Comparison of ENCODE assay signal across 1 cellular context in the genomic region with DNA sequence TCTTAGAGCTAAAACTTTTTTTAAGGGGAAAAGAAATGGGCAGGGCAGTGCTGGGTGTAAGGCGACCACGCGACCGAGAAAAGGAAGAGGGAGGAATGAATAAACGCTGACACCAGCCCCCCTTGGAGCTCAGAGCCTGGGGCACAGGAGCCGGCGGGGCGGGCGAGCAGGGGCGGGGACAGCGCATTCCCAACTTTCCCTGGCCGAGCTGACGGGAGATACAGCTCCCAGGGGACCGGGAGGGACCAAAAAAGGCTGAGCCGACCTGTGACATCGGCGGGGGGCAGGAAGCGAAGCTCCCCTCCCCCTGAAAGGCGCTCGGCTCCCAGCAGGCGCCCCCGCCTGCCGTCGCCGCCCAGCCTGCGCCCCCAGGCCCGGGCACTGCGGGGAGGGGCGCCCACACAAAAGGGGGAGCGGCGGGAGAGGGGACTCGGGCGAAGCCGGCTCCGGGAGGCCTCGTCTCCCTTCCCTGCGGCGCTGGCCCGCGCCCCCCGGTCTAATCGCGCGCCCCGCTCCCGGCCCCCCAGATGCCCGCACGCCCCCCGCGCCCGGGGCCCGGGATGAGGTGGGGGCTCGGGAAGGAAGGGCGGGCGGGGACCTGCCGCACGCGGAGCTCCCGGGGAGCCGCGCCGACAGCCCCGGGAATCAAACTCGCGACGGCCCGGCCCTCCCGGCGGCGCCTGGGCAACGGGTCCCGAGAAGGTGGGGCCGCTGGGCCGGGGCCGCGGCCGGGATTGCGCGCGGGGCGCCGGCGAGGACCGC.
TF ChIP-seq lines count a peak whose summit lies in the region.

No MANE protein-coding gene starts in this region.

TF ChIP-seq in HEK293, 187 proteins besides CTCF, POLR2A, EP300 and RAD21 (continued from another document and continues in another):
- TF ChIP-seq KLF7 (tag by site-specific recombination; IDR thresholded peaks at IDR 0.05; ENCODE audit: borderline replicate concordance), result peak; percentile 83; the same call in 1 of the 2 replicates
- no peak for TF ChIP-seq BCL11A (tag by site-specific recombination; IDR thresholded peaks at IDR 0.05; ENCODE audit: low read depth)
- no peak for TF ChIP-seq ZNF501 (tag by site-specific recombination; IDR thresholded peaks at IDR 0.05)
- TF ChIP-seq EGR2 (tag by site-specific recombination; IDR thresholded peaks at IDR 0.05; ENCODE audit: low read depth), result peak; percentile 83
- TF ChIP-seq, protein P1, sequence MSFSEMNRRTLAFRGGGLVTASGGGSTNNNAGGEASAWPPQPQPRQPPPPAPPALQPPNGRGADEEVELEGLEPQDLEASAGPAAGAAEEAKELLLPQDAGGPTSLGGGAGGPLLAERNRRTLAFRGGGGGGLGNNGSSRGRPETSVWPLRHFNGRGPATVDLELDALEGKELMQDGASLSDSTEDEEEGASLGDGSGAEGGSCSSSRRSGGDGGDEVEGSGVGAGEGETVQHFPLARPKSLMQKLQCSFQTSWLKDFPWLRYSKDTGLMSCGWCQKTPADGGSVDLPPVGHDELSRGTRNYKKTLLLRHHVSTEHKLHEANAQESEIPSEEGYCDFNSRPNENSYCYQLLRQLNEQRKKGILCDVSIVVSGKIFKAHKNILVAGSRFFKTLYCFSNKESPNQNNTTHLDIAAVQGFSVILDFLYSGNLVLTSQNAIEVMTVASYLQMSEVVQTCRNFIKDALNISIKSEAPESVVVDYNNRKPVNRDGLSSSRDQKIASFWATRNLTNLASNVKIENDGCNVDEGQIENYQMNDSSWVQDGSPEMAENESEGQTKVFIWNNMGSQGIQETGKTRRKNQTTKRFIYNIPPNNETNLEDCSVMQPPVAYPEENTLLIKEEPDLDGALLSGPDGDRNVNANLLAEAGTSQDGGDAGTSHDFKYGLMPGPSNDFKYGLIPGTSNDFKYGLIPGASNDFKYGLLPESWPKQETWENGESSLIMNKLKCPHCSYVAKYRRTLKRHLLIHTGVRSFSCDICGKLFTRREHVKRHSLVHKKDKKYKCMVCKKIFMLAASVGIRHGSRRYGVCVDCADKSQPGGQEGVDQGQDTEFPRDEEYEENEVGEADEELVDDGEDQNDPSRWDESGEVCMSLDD (tag by site-specific recombination; IDR thresholded peaks at IDR 0.05), result peak; percentile 51; the same call in 1 of the 2 replicates
- no peak for TF ChIP-seq HOXC10 (CRISPR knock-in tag; IDR thresholded peaks at IDR 0.05)
- TF ChIP-seq MZF1 (tag by site-specific recombination; IDR thresholded peaks at IDR 0.05; ENCODE audit: borderline replicate concordance), result no peak; the same call in 1 of the 2 replicates
- TF ChIP-seq ZNF530 (tag by site-specific recombination; IDR thresholded peaks at IDR 0.05; ENCODE audit: low read depth), result no peak
- no peak for TF ChIP-seq ZNF302 (tag by site-specific recombination; IDR thresholded peaks at IDR 0.05; ENCODE audit: low read depth)
- peak; percentile 97 for TF ChIP-seq ZFHX2 (tag by site-specific recombination; conservative IDR thresholded peaks at IDR 0.05)
- TF ChIP-seq ZBTB6 (tag by site-specific recombination; IDR thresholded peaks at IDR 0.05), result no peak
- TF ChIP-seq HOXD13 (CRISPR knock-in tag; IDR thresholded peaks at IDR 0.05; ENCODE audit: borderline replicate concordance), result peak; percentile 51; the same call in 1 of the 2 replicates
- TF ChIP-seq, protein P2, sequence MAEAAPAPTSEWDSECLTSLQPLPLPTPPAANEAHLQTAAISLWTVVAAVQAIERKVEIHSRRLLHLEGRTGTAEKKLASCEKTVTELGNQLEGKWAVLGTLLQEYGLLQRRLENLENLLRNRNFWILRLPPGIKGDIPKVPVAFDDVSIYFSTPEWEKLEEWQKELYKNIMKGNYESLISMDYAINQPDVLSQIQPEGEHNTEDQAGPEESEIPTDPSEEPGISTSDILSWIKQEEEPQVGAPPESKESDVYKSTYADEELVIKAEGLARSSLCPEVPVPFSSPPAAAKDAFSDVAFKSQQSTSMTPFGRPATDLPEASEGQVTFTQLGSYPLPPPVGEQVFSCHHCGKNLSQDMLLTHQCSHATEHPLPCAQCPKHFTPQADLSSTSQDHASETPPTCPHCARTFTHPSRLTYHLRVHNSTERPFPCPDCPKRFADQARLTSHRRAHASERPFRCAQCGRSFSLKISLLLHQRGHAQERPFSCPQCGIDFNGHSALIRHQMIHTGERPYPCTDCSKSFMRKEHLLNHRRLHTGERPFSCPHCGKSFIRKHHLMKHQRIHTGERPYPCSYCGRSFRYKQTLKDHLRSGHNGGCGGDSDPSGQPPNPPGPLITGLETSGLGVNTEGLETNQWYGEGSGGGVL (tag by site-specific recombination; IDR thresholded peaks at IDR 0.05), result peak; percentile 89
- TF ChIP-seq ZNF785 (tag by site-specific recombination; IDR thresholded peaks at IDR 0.05), result no peak
- no peak for TF ChIP-seq ZNF639 (tag by site-specific recombination; IDR thresholded peaks at IDR 0.05)
- TF ChIP-seq ZNF624 (tag by site-specific recombination; IDR thresholded peaks at IDR 0.05), result no peak
- no peak for TF ChIP-seq ZNF776 (tag by site-specific recombination; IDR thresholded peaks at IDR 0.05; ENCODE audit: borderline replicate concordance)
- no peak for TF ChIP-seq ZNF354C (tag by site-specific recombination; IDR thresholded peaks at IDR 0.05; ENCODE audit: borderline replicate concordance, low read depth)
- TF ChIP-seq KLF1 (tag by site-specific recombination; IDR thresholded peaks at IDR 0.05), result peak; percentile 93
- no peak for TF ChIP-seq ZNF837 (tag by site-specific recombination; IDR thresholded peaks at IDR 0.05)
- TF ChIP-seq ZNF426 (tag by site-specific recombination; IDR thresholded peaks at IDR 0.05), result no peak
- TF ChIP-seq WT1 (tag by site-specific recombination; IDR thresholded peaks at IDR 0.05), result peak; percentile 87
- TF ChIP-seq, protein P3, sequence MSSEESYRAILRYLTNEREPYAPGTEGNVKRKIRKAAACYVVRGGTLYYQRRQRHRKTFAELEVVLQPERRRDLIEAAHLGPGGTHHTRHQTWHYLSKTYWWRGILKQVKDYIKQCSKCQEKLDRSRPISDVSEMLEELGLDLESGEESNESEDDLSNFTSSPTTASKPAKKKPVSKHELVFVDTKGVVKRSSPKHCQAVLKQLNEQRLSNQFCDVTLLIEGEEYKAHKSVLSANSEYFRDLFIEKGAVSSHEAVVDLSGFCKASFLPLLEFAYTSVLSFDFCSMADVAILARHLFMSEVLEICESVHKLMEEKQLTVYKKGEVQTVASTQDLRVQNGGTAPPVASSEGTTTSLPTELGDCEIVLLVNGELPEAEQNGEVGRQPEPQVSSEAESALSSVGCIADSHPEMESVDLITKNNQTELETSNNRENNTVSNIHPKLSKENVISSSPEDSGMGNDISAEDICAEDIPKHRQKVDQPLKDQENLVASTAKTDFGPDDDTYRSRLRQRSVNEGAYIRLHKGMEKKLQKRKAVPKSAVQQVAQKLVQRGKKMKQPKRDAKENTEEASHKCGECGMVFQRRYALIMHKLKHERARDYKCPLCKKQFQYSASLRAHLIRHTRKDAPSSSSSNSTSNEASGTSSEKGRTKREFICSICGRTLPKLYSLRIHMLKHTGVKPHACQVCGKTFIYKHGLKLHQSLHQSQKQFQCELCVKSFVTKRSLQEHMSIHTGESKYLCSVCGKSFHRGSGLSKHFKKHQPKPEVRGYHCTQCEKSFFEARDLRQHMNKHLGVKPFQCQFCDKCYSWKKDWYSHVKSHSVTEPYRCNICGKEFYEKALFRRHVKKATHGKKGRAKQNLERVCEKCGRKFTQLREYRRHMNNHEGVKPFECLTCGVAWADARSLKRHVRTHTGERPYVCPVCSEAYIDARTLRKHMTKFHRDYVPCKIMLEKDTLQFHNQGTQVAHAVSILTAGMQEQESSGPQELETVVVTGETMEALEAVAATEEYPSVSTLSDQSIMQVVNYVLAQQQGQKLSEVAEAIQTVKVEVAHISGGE (tag by site-specific recombination; conservative IDR thresholded peaks at IDR 0.05; ENCODE audit: low read depth), result peak; percentile 89
- TF ChIP-seq INSM2 (tag by site-specific recombination; IDR thresholded peaks at IDR 0.05), result peak; percentile 22; the same call in 1 of the 2 replicates
- no peak for TF ChIP-seq ZNF548 (tag by site-specific recombination; IDR thresholded peaks at IDR 0.05)
- no peak for TF ChIP-seq ZNF140 (tag by site-specific recombination; IDR thresholded peaks at IDR 0.05)
- TF ChIP-seq ZNF544 (tag by site-specific recombination; IDR thresholded peaks at IDR 0.05), result no peak
- peak; percentile 78 for TF ChIP-seq ZBTB26 (tag by site-specific recombination; optimal IDR thresholded peaks at IDR 0.05)
- TF ChIP-seq ZNF747 (tag by site-specific recombination; IDR thresholded peaks at IDR 0.05), result no peak
- TF ChIP-seq ZNF112 (tag by site-specific recombination; IDR thresholded peaks at IDR 0.05), result no peak
- no peak for TF ChIP-seq GLI2 (tag by site-specific recombination; IDR thresholded peaks at IDR 0.05; ENCODE audit: borderline replicate concordance, low read depth)
- TF ChIP-seq, protein P4, sequence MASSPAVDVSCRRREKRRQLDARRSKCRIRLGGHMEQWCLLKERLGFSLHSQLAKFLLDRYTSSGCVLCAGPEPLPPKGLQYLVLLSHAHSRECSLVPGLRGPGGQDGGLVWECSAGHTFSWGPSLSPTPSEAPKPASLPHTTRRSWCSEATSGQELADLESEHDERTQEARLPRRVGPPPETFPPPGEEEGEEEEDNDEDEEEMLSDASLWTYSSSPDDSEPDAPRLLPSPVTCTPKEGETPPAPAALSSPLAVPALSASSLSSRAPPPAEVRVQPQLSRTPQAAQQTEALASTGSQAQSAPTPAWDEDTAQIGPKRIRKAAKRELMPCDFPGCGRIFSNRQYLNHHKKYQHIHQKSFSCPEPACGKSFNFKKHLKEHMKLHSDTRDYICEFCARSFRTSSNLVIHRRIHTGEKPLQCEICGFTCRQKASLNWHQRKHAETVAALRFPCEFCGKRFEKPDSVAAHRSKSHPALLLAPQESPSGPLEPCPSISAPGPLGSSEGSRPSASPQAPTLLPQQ (tag by site-specific recombination; IDR thresholded peaks at IDR 0.05), result 0 out of 2 replicates have a peak, but pooled peaks have one; percentile 46
- TF ChIP-seq ZNF596 (tag by site-specific recombination; IDR thresholded peaks at IDR 0.05), result peak; percentile 52; the same call in 1 of the 2 replicates
- TF ChIP-seq SCRT2 (tag by site-specific recombination; IDR thresholded peaks at IDR 0.05), result no peak
- TF ChIP-seq ZNF629 (tag by site-specific recombination; IDR thresholded peaks at IDR 0.05), result peak; percentile 75
- no peak for TF ChIP-seq ELK4 (IDR thresholded peaks at IDR 0.05; ENCODE audit: borderline replicate concordance, low read depth, low read length)
- TF ChIP-seq ZFP3 (tag by site-specific recombination; IDR thresholded peaks at IDR 0.05; ENCODE audit: low read depth), result no peak
- peak; percentile 75 for TF ChIP-seq SP3 (tag by site-specific recombination; IDR thresholded peaks at IDR 0.05)
- no peak for TF ChIP-seq ZNF394 (tag by site-specific recombination; IDR thresholded peaks at IDR 0.05; ENCODE audit: borderline replicate concordance)
- no peak for TF ChIP-seq HOXA7 (CRISPR knock-in tag; IDR thresholded peaks at IDR 0.05; ENCODE audit: borderline replicate concordance)
